22 cellular contexts compared by ENCODE assay signal in the genomic region with DNA sequence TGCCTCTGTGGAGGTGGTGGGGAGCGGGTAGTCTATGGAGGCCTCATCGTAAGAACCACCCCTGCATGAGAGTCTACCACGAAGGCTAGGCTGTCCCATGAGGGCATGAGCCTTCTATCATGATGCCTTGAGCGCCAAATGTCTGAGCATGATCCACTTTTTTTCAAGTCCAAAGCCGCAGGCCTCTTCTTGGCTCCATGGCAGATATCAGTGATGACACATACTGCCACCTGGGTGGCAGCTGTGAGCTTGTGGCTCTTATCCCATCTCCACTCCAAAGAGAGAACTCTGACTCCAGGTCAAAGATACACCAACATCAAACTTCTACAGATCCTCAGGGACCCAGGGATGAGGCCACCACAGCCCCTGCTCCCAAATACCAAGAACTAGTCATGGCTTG. TPM values are rescaled to one million over a fixed set of nuclear protein-coding genes. Genes with fewer than 3 reads are reported as not detected.
A peak's percentile ranks its signal among the peaks of the same experiment; 100 is the strongest.
DNase-seq lines count a peak whose midpoint lies in the region; ATAC-seq and TF ChIP-seq lines count a peak whose summit lies in the region.
"Had no signal": no experiment of that assay in that cellular context is flagged by ENCODE, and none has a peak within 500 bp of the region (broad histone marks: within the 10 kb centered on the region; RNA-seq: fewer than 3 reads in every experiment).

No MANE protein-coding gene starts in this region.

- no peak overlapping the region for H4K91ac ChIP-seq in neuronal stem cell (ENCODE audit: low read depth, low read length, poor library complexity)

- H3K9me3 ChIP-seq in psoas muscle, result no peaks in the 10 kb centered on the region
- H3K9me3 ChIP-seq in neuronal stem cell (replicated peaks in 1 of 2; ENCODE audit: control insufficient read depth in 2 of 2, insufficient read depth in 1 of 2, low read depth in 1 of 2, low read length in 2 of 2), result no peaks in the 10 kb centered on the region

- H3K79me1 ChIP-seq in neuronal stem cell (ENCODE audit: low read depth, low read length), result peaks cover 6% of the 10 kb centered on the region

- no peak overlapping the region for H2BK120ac ChIP-seq in neuronal stem cell (ENCODE audit: low read depth, low read length)

- H3K4me3 ChIP-seq in psoas muscle (no peak overlapping the region), neuronal stem cell (ENCODE audit: low read length in 2 of 2) (no peak overlapping the region)
- H3K4me3 ChIP-seq: SK-N-MC had no signal

- no peak overlapping the region for H3K4me2 ChIP-seq in neuronal stem cell (ENCODE audit: insufficient read depth, low read length, poor library complexity, severe bottlenecking)

- H3K4ac ChIP-seq in neuronal stem cell (ENCODE audit: low read length), result no peak overlapping the region

- no peak overlapping the region for H2BK12ac ChIP-seq in neuronal stem cell (ENCODE audit: low read length)

- H3K27me3 Mint-ChIP-seq in natural killer cell treated with Interleukin-12 subunit alpha and Interleukin-12 subunit beta and Interleukin-15 and Interleukin-18, amount 100 ng/mL, for 72 hours, result no peaks in the 10 kb centered on the region
- no peaks in the 10 kb centered on the region for H3K27me3 Mint-ChIP-seq in natural killer cell (ENCODE audit: low read depth in 2 of 2)

- H3K18ac ChIP-seq in neuronal stem cell (ENCODE audit: low read length), result no peak overlapping the region

- intact Hi-C loops in natural killer cell (cut with micrococcal nuclease), result no loop called here
- intact Hi-C loops in psoas muscle (cut with DNase I), result loop anchor here in 1 of 2 donors (5.0 kb wide), 1 partner anchor 83 kb away; a partner anchor contains a TSS

- peak; percentile 18 for DNase-seq in natural killer cell treated with Interleukin-12 subunit alpha and Interleukin-12 subunit beta and Interleukin-15 and Interleukin-18, amount 100 ng/mL, for 72 hours (ENCODE audit: low spot score)
- DNase-seq in natural killer cell (no peak), cerebellum (ENCODE audit: low spot score) (peak; percentile 32), psoas muscle (peak in 1 of 2 donors; percentile 56), GOT3 (lab: John Stamatoyannopoulos, UW) (no peak), neuronal stem cell (ENCODE audit: low spot score) (no peak), COR-L47 (lab: John Stamatoyannopoulos, UW) (no peak)
- DNase-seq: AML-193, DMS79 treated with DMSO at 0.1 percent for 48 hours, HCEC 1CT, IMR-90, MM.1S, NCI-H1105, NCI-H1694, NCI-H2081 treated with DMSO at 0.1 percent for 48 hours, NCI-H446 treated with DMSO at 0.1 percent for 48 hours, NCI-H69, SHP77 had no signal

- H2AK5ac ChIP-seq in neuronal stem cell (ENCODE audit: low read depth, low read length), result no peak overlapping the region

- H3K4me1 ChIP-seq in psoas muscle, result peaks cover 30% of the 10 kb centered on the region
- H3K4me1 ChIP-seq in neuronal stem cell (ENCODE audit: control insufficient read depth in 2 of 2, insufficient read depth in 1 of 2, low read depth in 1 of 2, low read length in 2 of 2), result peaks cover 0 to 4% of the 10 kb centered on the region in 2 donors

- H3K27ac ChIP-seq in psoas muscle (peak overlapping the region; percentile 82), neuronal stem cell (replicated peaks; ENCODE audit: low read length) (no peak overlapping the region)
- H3K27ac ChIP-seq: C4-2B, HL-60, SK-N-MC had no signal

- H3K27ac Mint-ChIP-seq in natural killer cell treated with Interleukin-12 subunit alpha and Interleukin-12 subunit beta and Interleukin-15 and Interleukin-18, amount 100 ng/mL, for 72 hours, result no peak overlapping the region
- peak overlapping the region in 1 of 2 donors; percentile 52 for H3K27ac Mint-ChIP-seq in natural killer cell

- H3K27me3 ChIP-seq in psoas muscle (ENCODE audit: insufficient read depth in 3 of 3, low read length in 2 of 3), result no peaks in the 10 kb centered on the region
- H3K27me3 ChIP-seq in neuronal stem cell (ENCODE audit: control insufficient read depth in 3 of 3, insufficient read depth in 3 of 3, low read depth in 1 of 3, low read length in 3 of 3), result no peaks in the 10 kb centered on the region

- no peak for TF ChIP-seq CTCF in natural killer cell (IDR thresholded peaks at IDR 0.05)
- TF ChIP-seq CTCF in psoas muscle (IDR thresholded peaks at IDR 0.05), result no peak

- no peaks in the 10 kb centered on the region for H3K36me3 ChIP-seq in psoas muscle (ENCODE audit: insufficient read depth in 1 of 2, low read depth in 1 of 2)
- H3K36me3 ChIP-seq in neuronal stem cell (replicated peaks in 1 of 2; ENCODE audit: control insufficient read depth in 2 of 2, insufficient read depth in 2 of 2, low read length in 2 of 2), result peaks cover 42 to 94% of the 10 kb centered on the region in 2 donors

- H3K23ac ChIP-seq in neuronal stem cell (ENCODE audit: low read depth, low read length, poor library complexity), result no peak overlapping the region

- H4K8ac ChIP-seq in neuronal stem cell (ENCODE audit: low read depth, low read length), result no peak overlapping the region

- WGBS in psoas muscle, 3 donors, result 65 to 78% (median 70%) methylated on average over 5 of the region's 5 CpGs
- WGBS in neuronal stem cell (ENCODE audit: extremely low coverage in 2 of 2, insufficient read length in 2 of 2, insufficient replicate concordance in 1 of 2), 2 donors, result no CpG with 5 or more reads among the region's 5 CpGs

- H3K9ac ChIP-seq in neuronal stem cell (ENCODE audit: low read depth, low read length, poor library complexity), result no peak overlapping the region

- no peak overlapping the region for H3K14ac ChIP-seq in neuronal stem cell (ENCODE audit: low read length)

- H2BK5ac ChIP-seq in neuronal stem cell (ENCODE audit: low read length), result no peak overlapping the region

- H3K4me1 Mint-ChIP-seq in natural killer cell treated with Interleukin-12 subunit alpha and Interleukin-12 subunit beta and Interleukin-15 and Interleukin-18, amount 100 ng/mL, for 72 hours (ENCODE audit: low read depth in 2 of 2), result peaks cover 9 to 14% of the 10 kb centered on the region in 2 donors
- peaks cover 6 to 7% of the 10 kb centered on the region in 2 donors for H3K4me1 Mint-ChIP-seq in natural killer cell

- H2AFZ ChIP-seq in neuronal stem cell (ENCODE audit: low read length), result no peak overlapping the region

- H3K9me3 Mint-ChIP-seq in natural killer cell treated with Interleukin-12 subunit alpha and Interleukin-12 subunit beta and Interleukin-15 and Interleukin-18, amount 100 ng/mL, for 72 hours, result no peaks in the 10 kb centered on the region
- H3K9me3 Mint-ChIP-seq in natural killer cell, result no peaks in the 10 kb centered on the region

- ATAC-seq in natural killer cell treated with Interleukin-12 subunit alpha and Interleukin-12 subunit beta and Interleukin-15 and Interleukin-18, amount 100 ng/mL, for 72 hours, result no peak
- ATAC-seq in natural killer cell (no peak), psoas muscle (peak; percentile 70 to 83 (median 80))
- ATAC-seq: Panc1 had no signal

- H2BK15ac ChIP-seq in neuronal stem cell (ENCODE audit: low read length), result no peak overlapping the region

- H3K36me3 Mint-ChIP-seq in natural killer cell treated with Interleukin-12 subunit alpha and Interleukin-12 subunit beta and Interleukin-15 and Interleukin-18, amount 100 ng/mL, for 72 hours, result no peaks in the 10 kb centered on the region
- no peaks in the 10 kb centered on the region for H3K36me3 Mint-ChIP-seq in natural killer cell

- H3K4me3 Mint-ChIP-seq in natural killer cell treated with Interleukin-12 subunit alpha and Interleukin-12 subunit beta and Interleukin-15 and Interleukin-18, amount 100 ng/mL, for 72 hours, result no peak overlapping the region
- H3K4me3 Mint-ChIP-seq in natural killer cell, result no peak overlapping the region

RNA-seq across cellular contexts. Expression of a gene that starts 13.4 kb away (rescaled TPM):
- total RNA-seq in natural killer cell treated with Interleukin-12 subunit alpha and Interleukin-12 subunit beta and Interleukin-15 and Interleukin-18, amount 100 ng/mL, for 72 hours, result 10 to 100 TPM; 14.9 to 35.3 TPM
- total RNA-seq in natural killer cell, result 1 to 10 TPM; 1.3 to 2.6 (median 2.4) TPM
- total RNA-seq in cerebellum, result 4.2 TPM
- total RNA-seq in psoas muscle, result 1 to 10 TPM; 1.1 to 3.2 (median 1.6) TPM
- polyA plus RNA-seq in psoas muscle, result 1 to 10 TPM in 2 of 3 donors, under 1 TPM in 1; 0.87 to 2.9 (median 2.1) TPM
- 18.0 TPM for polyA plus RNA-seq in neuronal stem cell (2013, experiment 1 of 2)
- polyA plus RNA-seq in neuronal stem cell (2013, experiment 2 of 2), result 17.8 TPM

RNA-seq across cellular contexts. Expression of a gene that starts 57.2 kb away (rescaled TPM):
- 100 to 1,000 TPM in 1 of 2 donors, 10 to 100 TPM in 1; 93.6 to 121 TPM for total RNA-seq in natural killer cell treated with Interleukin-12 subunit alpha and Interleukin-12 subunit beta and Interleukin-15 and Interleukin-18, amount 100 ng/mL, for 72 hours
- 10 to 100 TPM; 17.0 to 34.5 (median 33.4) TPM for total RNA-seq in natural killer cell
- total RNA-seq in cerebellum, result 34.6 TPM
- 10 to 100 TPM; 50.1 to 89.4 (median 68.1) TPM for total RNA-seq in psoas muscle
- polyA plus RNA-seq in psoas muscle, result 100 to 1,000 TPM in 2 of 3 donors, 10 to 100 TPM in 1; 75.2 to 138 (median 121) TPM
- polyA plus RNA-seq in neuronal stem cell (2013, experiment 1 of 2), result 37.3 TPM
- polyA plus RNA-seq in neuronal stem cell (2013, experiment 2 of 2), result 36.5 TPM

Comparison
In these comparisons a context has a peak if more than half of its experiments do, and no peak if none do; other contexts are left out.
1. DNase-seq: peak in natural killer cell treated with Interleukin-12 subunit alpha and Interleukin-12 subunit beta and Interleukin-15 and Interleukin-18, amount 100 ng/mL, for 72 hours (single experiment) and cerebellum (single experiment); none in natural killer cell (single experiment), GOT3 (single experiment), neuronal stem cell (single experiment) and COR-L47 (single experiment).
2. ATAC-seq: peak in psoas muscle (4 of 4); none in natural killer cell treated with Interleukin-12 subunit alpha and Interleukin-12 subunit beta and Interleukin-15 and Interleukin-18, amount 100 ng/mL, for 72 hours (0 of 2) and natural killer cell (0 of 3).